Comparison of ENCODE assay signal across 13 cellular contexts in the genomic region with DNA sequence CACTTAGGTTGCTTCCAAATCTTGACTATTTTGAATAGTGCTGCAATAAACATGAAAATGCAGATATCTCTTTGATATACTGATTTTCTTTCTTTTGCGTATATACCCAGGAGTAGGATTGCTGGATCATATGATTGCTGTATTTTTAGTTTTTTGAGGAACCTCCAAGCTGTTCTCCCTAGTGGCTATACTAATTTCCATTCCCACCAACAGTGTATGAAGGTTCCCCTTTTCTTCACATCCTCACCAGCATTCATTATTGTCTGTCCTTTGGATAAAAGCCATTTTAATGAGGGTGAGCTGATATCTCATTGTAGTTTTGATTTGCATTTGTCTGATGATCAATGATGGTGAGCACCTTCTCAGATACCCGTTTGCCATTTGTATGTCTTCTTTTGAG. TPM values are rescaled to one million over a fixed set of nuclear protein-coding genes. Genes with fewer than 3 reads are reported as not detected.
DNase-seq lines count a peak whose midpoint lies in the region; ATAC-seq and TF ChIP-seq lines count a peak whose summit lies in the region.
"Had no signal": no experiment of that assay in that cellular context is flagged by ENCODE, and none has a peak within 500 bp of the region (broad histone marks: within the 10 kb centered on the region; RNA-seq: fewer than 3 reads in every experiment).

No MANE protein-coding gene starts in this region.

- H2AK5ac ChIP-seq in neuronal stem cell (ENCODE audit: low read depth, low read length): no peak overlapping the region

- no peak overlapping the region for H3K9ac ChIP-seq in neuronal stem cell (ENCODE audit: low read depth, low read length, poor library complexity)

- no peak overlapping the region for H3K18ac ChIP-seq in neuronal stem cell (ENCODE audit: low read length)

- H3K27me3 ChIP-seq in neuronal stem cell (ENCODE audit: control insufficient read depth in 3 of 3, insufficient read depth in 3 of 3, low read depth in 1 of 3, low read length in 3 of 3): peaks cover 0 to 10% (median 0%) of the 10 kb centered on the region in 3 experiments

- no peaks in the 10 kb centered on the region for H3K79me1 ChIP-seq in neuronal stem cell (ENCODE audit: low read depth, low read length)

- H3K23ac ChIP-seq in neuronal stem cell (ENCODE audit: low read depth, low read length, poor library complexity): no peak overlapping the region

- H2AFZ ChIP-seq in neuronal stem cell (ENCODE audit: low read length): no peak overlapping the region

- no peak for TF ChIP-seq CTCF in omental fat pad (IDR thresholded peaks at IDR 0.05)

- no CpG with 5 or more reads among the region's 2 CpGs for WGBS in neuronal stem cell (ENCODE audit: extremely low coverage in 2 of 2, insufficient read length in 2 of 2, insufficient replicate concordance in 1 of 2), 2 donors

- no peak overlapping the region for H3K27ac ChIP-seq in neuronal stem cell (replicated peaks; ENCODE audit: low read length)

- H3K9me3 ChIP-seq in neuronal stem cell (replicated peaks in 1 of 2; ENCODE audit: control insufficient read depth in 2 of 2, insufficient read depth in 1 of 2, low read depth in 1 of 2, low read length in 2 of 2): no peaks in the 10 kb centered on the region

- H4K91ac ChIP-seq in neuronal stem cell (ENCODE audit: low read depth, low read length, poor library complexity): no peak overlapping the region

- no peak overlapping the region for H3K4ac ChIP-seq in neuronal stem cell (ENCODE audit: low read length)

- no peak overlapping the region for H2BK120ac ChIP-seq in neuronal stem cell (ENCODE audit: low read depth, low read length)

- H3K36me3 ChIP-seq in neuronal stem cell (replicated peaks in 1 of 2; ENCODE audit: control insufficient read depth in 2 of 2, insufficient read depth in 2 of 2, low read length in 2 of 2): no peaks in the 10 kb centered on the region

- no peak overlapping the region for H4K8ac ChIP-seq in neuronal stem cell (ENCODE audit: low read depth, low read length)

- H2BK5ac ChIP-seq in neuronal stem cell (ENCODE audit: low read length): no peak overlapping the region

- no peaks in the 10 kb centered on the region for H3K4me1 ChIP-seq in neuronal stem cell (ENCODE audit: control insufficient read depth in 2 of 2, insufficient read depth in 1 of 2, low read depth in 1 of 2, low read length in 2 of 2)

- H2BK12ac ChIP-seq in neuronal stem cell (ENCODE audit: low read length): no peak overlapping the region

- no peak overlapping the region for H3K4me3 ChIP-seq in neuronal stem cell (ENCODE audit: low read length in 2 of 2)

- DNase-seq in SKM-1 treated with dmso at 0.1 percent for 144 hours (lab: John Stamatoyannopoulos, UW; ENCODE audit: unreplicated experiment): peak; percentile 35
- no peak for DNase-seq in SKM-1 (lab: John Stamatoyannopoulos, UW; ENCODE audit: unreplicated experiment)
- DNase-seq in Kasumi-1 (lab: John Stamatoyannopoulos, UW): peak; percentile 5 to 42
- DNase-seq in globus pallidus (ENCODE audit: low spot score): peak; percentile 8
- DNase-seq in NCI-H510A treated with DMSO at 0.1 percent for 48 hours (lab: John Stamatoyannopoulos, UW): no peak
- no peak for DNase-seq in neuronal stem cell (ENCODE audit: low spot score)
- DNase-seq in omental fat pad (ENCODE audit: low spot score): no peak
- DNase-seq: ACHN, DMS53, HCEC 1CT, IMR-90, KG1 had no signal

- H2BK15ac ChIP-seq in neuronal stem cell (ENCODE audit: low read length): no peak overlapping the region

- no peak overlapping the region for H3K14ac ChIP-seq in neuronal stem cell (ENCODE audit: low read length)

- ATAC-seq in omental fat pad (ENCODE audit: low FRiP score): no peak

- no peak overlapping the region for H3K4me2 ChIP-seq in neuronal stem cell (ENCODE audit: insufficient read depth, low read length, poor library complexity, severe bottlenecking)

RNA-seq across cellular contexts. Expression of a gene that starts 12.5 kb away (rescaled TPM):
- polyA plus RNA-seq in neuronal stem cell (2013, experiment 1 of 2): 0.49 TPM
- polyA plus RNA-seq in neuronal stem cell (2013, experiment 2 of 2): 0.53 TPM
- 1 to 10 TPM; 1.0 to 5.4 (median 2.1) TPM for total RNA-seq in omental fat pad
- total RNA-seq: A172, IMR-90 had no signal

RNA-seq across cellular contexts. Expression of a gene that starts 12.7 kb away (rescaled TPM):
- polyA plus RNA-seq in neuronal stem cell (2013, experiment 1 of 2): 81.4 TPM
- 82.3 TPM for polyA plus RNA-seq in neuronal stem cell (2013, experiment 2 of 2)
- total RNA-seq in omental fat pad: 1,000 to 10,000 TPM; 3,373 to 5,667 (median 4,138) TPM

RNA-seq across cellular contexts. Expression of a gene that starts 35.2 kb away (rescaled TPM):
- 13.6 TPM for polyA plus RNA-seq in neuronal stem cell (2013, experiment 1 of 2)
- 18.0 TPM for polyA plus RNA-seq in neuronal stem cell (2013, experiment 2 of 2)
- 100 to 1,000 TPM in 1 of 4 donors, 10 to 100 TPM in 3; 57.8 to 115 (median 63.3) TPM for total RNA-seq in omental fat pad

RNA-seq across cellular contexts. Expression of a gene that starts 37.7 kb away (rescaled TPM):
- 0.70 TPM for polyA plus RNA-seq in neuronal stem cell (2013, experiment 1 of 2)
- 0.46 TPM for polyA plus RNA-seq in neuronal stem cell (2013, experiment 2 of 2)
- 10 to 100 TPM; 11.9 to 31.1 (median 16.3) TPM for total RNA-seq in omental fat pad

Comparison
In these comparisons a context has a peak if more than half of its experiments do, and no peak if none do; other contexts are left out.
1. DNase-seq: peak in SKM-1 treated with dmso at 0.1 percent for 144 hours (single experiment), Kasumi-1 (2 of 2) and globus pallidus (single experiment); none in SKM-1 (single experiment), NCI-H510A treated with DMSO at 0.1 percent for 48 hours (single experiment), neuronal stem cell (single experiment) and omental fat pad (single experiment).